ENCODE assay signal across 1 cellular context in the genomic region with DNA sequence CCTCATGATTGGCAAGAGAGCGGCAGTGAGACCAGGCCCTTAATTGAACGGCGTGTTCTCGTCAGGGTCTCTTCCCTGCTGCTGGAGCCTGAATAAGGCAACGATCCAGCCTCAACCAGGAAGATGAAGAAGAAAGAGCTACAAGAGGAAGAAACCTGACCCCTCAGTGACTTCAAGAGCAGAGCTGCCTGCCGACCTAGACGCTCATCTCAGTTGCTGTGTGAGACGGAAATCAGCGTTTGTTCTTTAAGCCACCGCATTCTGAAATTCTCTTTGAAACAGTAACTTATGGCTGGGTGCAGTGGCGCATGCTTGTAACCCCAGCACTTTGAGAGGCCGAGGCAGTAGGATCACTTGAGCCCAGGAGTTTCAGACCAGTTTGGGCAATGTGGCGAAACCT.
TF ChIP-seq lines count a peak whose summit lies in the region.

No MANE protein-coding gene starts in this region.

TF ChIP-seq in H1, 55 proteins besides CTCF, POLR2A, EP300 and RAD21:
- TF ChIP-seq RNF2 (IDR thresholded peaks at IDR 0.05; ENCODE audit: borderline replicate concordance, low read depth, low read length, missing control alignments, poor library complexity, severe bottlenecking) = no peak
- TF ChIP-seq SIX5 (IDR thresholded peaks at IDR 0.05; ENCODE audit: low read depth, low read length) = no peak
- no peak for TF ChIP-seq TBP (IDR thresholded peaks at IDR 0.05; ENCODE audit: low read depth, low read length)
- no peak for TF ChIP-seq YY1 (IDR thresholded peaks at IDR 0.05; ENCODE audit: low read depth, low read length)
- no peak for TF ChIP-seq TEAD4 (IDR thresholded peaks at IDR 0.05; ENCODE audit: low read depth, low read length)
- TF ChIP-seq PHF8 (conservative IDR thresholded peaks at IDR 0.05; ENCODE audit: low read depth, low read length) = no peak
- TF ChIP-seq E2F6 (IDR thresholded peaks at IDR 0.05) = no peak
- TF ChIP-seq TAF1 (IDR thresholded peaks at IDR 0.05; ENCODE audit: low read depth, low read length) = no peak
- TF ChIP-seq USF2 (IDR thresholded peaks at IDR 0.05; ENCODE audit: low read length) = no peak
- no peak for TF ChIP-seq BRCA1 (IDR thresholded peaks at IDR 0.05; ENCODE audit: low read depth, low read length)
- TF ChIP-seq CBX5 (IDR thresholded peaks at IDR 0.05; ENCODE audit: low read depth, low read length) = no peak
- no peak for TF ChIP-seq ATF2 (IDR thresholded peaks at IDR 0.05; ENCODE audit: low read length)
- no peak for TF ChIP-seq EZH2 (IDR thresholded peaks at IDR 0.05; ENCODE audit: low read depth, low read length, severe bottlenecking)
- no peak for TF ChIP-seq SIRT6 (IDR thresholded peaks at IDR 0.05; ENCODE audit: low read length)
